Comparison of ENCODE assay signal across 17 cellular contexts in the genomic region with DNA sequence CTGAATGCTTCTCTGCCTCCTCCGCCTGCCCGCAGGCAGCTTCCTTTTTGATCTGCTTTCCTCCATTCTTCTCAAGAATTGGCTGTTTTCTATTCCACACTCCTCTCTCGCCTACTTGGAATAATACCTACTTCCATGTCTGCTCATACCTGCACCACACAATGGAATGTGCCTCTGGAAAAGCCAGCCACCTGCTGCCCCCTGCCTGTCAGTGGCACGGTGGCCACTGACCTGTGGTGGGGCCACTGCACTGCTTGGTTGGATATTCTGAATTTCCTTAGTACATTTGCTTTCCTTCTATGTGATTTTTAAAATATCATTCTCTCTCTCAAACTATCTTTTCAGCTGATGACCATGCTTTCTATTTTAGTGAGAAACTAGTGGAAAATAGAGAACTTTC.
"Had no signal": no experiment of that assay in that cellular context is flagged by ENCODE, and none has a peak within 500 bp of the region (broad histone marks: within the 10 kb centered on the region; RNA-seq: fewer than 3 reads in every experiment).

No MANE protein-coding gene starts in this region.

- ATAC-seq: activated CD8-positive, alpha-beta memory T cell treated with anti-CD3 and anti-CD28 coated beads, Interleukin-2, amount 10 ng/mL, durations not matched to agents 7 days and 5 days; activated naive CD8-positive, alpha-beta T cell treated with anti-CD3 and anti-CD28 coated beads, Interleukin-2, amount 50 U/mL, for 24 hours; stimulated activated naive B cell treated with anti-CD40 and anti-IgM and Interleukin-4, amounts not matched to agents 10 μg/mL and 1 μg/mL and 100 μg/mL, for 72 hours had no signal

- H3K27ac ChIP-seq: right atrium auricular region, skin epidermis had no signal

- DNase-seq: activated CD4-positive, alpha-beta memory T cell treated with anti-CD3 and anti-CD28 coated beads for 36 hours; activated CD4-positive, alpha-beta T cell treated with anti-CD3 and anti-CD28 coated beads for 1 hour; activated CD8-positive, alpha-beta memory T cell treated with anti-CD3 and anti-CD28 coated beads, Interleukin-2, amount 10 ng/mL, durations not matched to agents 7 days and 5 days; activated naive CD4-positive, alpha-beta T cell treated with anti-CD3 and anti-CD28 coated beads for 36 hours; activated naive CD8-positive, alpha-beta T cell treated with anti-CD3 and anti-CD28 coated beads, Interleukin-2, amount 50 U/mL, for 24 hours; activated T-cell treated with anti-CD3 and anti-CD28 coated beads, Interleukin-2, amount 50 U/mL, for 1 hour; aorta; effector CD8-positive, alpha-beta T cell; foreskin melanocyte; occipital lobe; stimulated activated CD4-positive, alpha-beta T cell treated with anti-CD3 and anti-CD28 coated beads, Interleukin-15, amount 100 ng/mL, for 24 hours; stimulated activated CD4-positive, alpha-beta T cell treated with anti-CD3 and anti-CD28 coated beads, Interleukin-4, amount 100 ng/mL, for 1 hour; stimulated activated naive B cell treated with anti-CD40 and anti-IgM and Interleukin-4, amounts not matched to agents 10 μg/mL and 1 μg/mL and 100 μg/mL, for 72 hours; T1000; trophoblast cell had no signal

- H3K9me3 ChIP-seq: right atrium auricular region had no signal

- H3K4me3 ChIP-seq: right atrium auricular region, skin epidermis had no signal

- H3K27me3 ChIP-seq: right atrium auricular region had no signal

- H3K36me3 ChIP-seq: right atrium auricular region had no signal

- H3K4me1 ChIP-seq: right atrium auricular region had no signal
